8 cellular contexts compared by ENCODE assay signal in genomic region chr17:78838574-78839005, GRCh38. TPM values are rescaled to one million over a fixed set of nuclear protein-coding genes. Genes with fewer than 3 reads are reported as not detected.
DNase-seq lines count a peak whose midpoint lies in the region; ATAC-seq and TF ChIP-seq lines count a peak whose summit lies in the region.

No MANE protein-coding gene starts in this region.

- H3K4me3 ChIP-seq in left ventricle myocardium inferior (peak overlapping the region; percentile 97), right atrium auricular region (no peak overlapping the region), kidney epithelial cell (ENCODE audit: low read depth, low read length) (peak overlapping the region; percentile 0)

- ATAC-seq in WTC11 (no peak), GM21381 (IDR thresholded peaks at IDR 0.05; ENCODE audit: unreplicated experiment) (no peak)

- H3K9me3 Mint-ChIP-seq in WTC11 (no peaks in the 10 kb centered on the region), type B pancreatic cell (no peaks in the 10 kb centered on the region)

- CTCF ChIA-PET in WTC11 (lab: Charles Lee), result interaction anchor here (1.3 kb wide), 1 partner anchor 133 kb away, joined by 3 read pairs; no protein-coding TSS in a partner anchor

- peaks cover 31% of the 10 kb centered on the region for H3K4me1 ChIP-seq in left ventricle myocardium inferior
- peaks cover 0 to 20% of the 10 kb centered on the region in 2 donors for H3K4me1 ChIP-seq in right atrium auricular region

- POLR2A ChIA-PET in WTC11 (lab: Charles Lee), result no interaction called here

- H3K4me3 Mint-ChIP-seq in WTC11 (peak overlapping the region; percentile 84), type B pancreatic cell (peak overlapping the region; percentile 94)

- H3K9me3 ChIP-seq in left ventricle myocardium inferior (replicated peaks) (no peaks in the 10 kb centered on the region), right atrium auricular region (no peaks in the 10 kb centered on the region)

- TF ChIP-seq CTCF in left ventricle myocardium inferior (IDR thresholded peaks at IDR 0.05; ENCODE audit: borderline replicate concordance) (no peak), right atrium auricular region (IDR thresholded peaks at IDR 0.05) (no peak), WTC11 (IDR thresholded peaks at IDR 0.05) (no peak), kidney epithelial cell (IDR thresholded peaks at IDR 0.05; ENCODE audit: insufficient read depth, low read length, poor library complexity, severe bottlenecking) (no peak), type B pancreatic cell (conservative IDR thresholded peaks at IDR 0.05) (no peak)

- DNase-seq in left ventricle myocardium inferior (no peak), right atrium auricular region (ENCODE audit: low spot score) (no peak), WTC11 (ENCODE audit: low spot score) (no peak), kidney epithelial cell (ENCODE audit: low read depth) (no peak), type B pancreatic cell (ENCODE audit: extremely low spot score, unreplicated experiment) (no peak), cerebellum (ENCODE audit: low spot score) (no peak), mesenteric fat pad (ENCODE audit: low spot score) (no peak)

- H3K27ac ChIP-seq in left ventricle myocardium inferior (replicated peaks) (no peak overlapping the region), right atrium auricular region (no peak overlapping the region)

- H3K27me3 Mint-ChIP-seq in WTC11 (ENCODE audit: low read depth), result no peaks in the 10 kb centered on the region
- no peaks in the 10 kb centered on the region for H3K27me3 Mint-ChIP-seq in type B pancreatic cell

- H3K36me3 ChIP-seq in left ventricle myocardium inferior, result peaks cover 39% of the 10 kb centered on the region
- H3K36me3 ChIP-seq in right atrium auricular region, result peaks cover 47% of the 10 kb centered on the region
- H3K36me3 ChIP-seq in kidney epithelial cell (ENCODE audit: control insufficient read depth, insufficient read depth, low read length), result peaks cover 1% of the 10 kb centered on the region

- H3K4me1 Mint-ChIP-seq in WTC11, result peaks cover 21% of the 10 kb centered on the region
- H3K4me1 Mint-ChIP-seq in type B pancreatic cell (ENCODE audit: unreplicated experiment), result peaks cover 21% of the 10 kb centered on the region

- H3K27me3 ChIP-seq in left ventricle myocardium inferior (ENCODE audit: low read depth) (no peaks in the 10 kb centered on the region), right atrium auricular region (no peaks in the 10 kb centered on the region), kidney epithelial cell (ENCODE audit: control insufficient read depth, insufficient read depth, low read length) (no peaks in the 10 kb centered on the region)

- intact Hi-C loops in left ventricle myocardium inferior (cut with micrococcal nuclease), result no loop called here

- H3K36me3 Mint-ChIP-seq in WTC11, result peaks cover 37% of the 10 kb centered on the region
- peaks cover 4% of the 10 kb centered on the region for H3K36me3 Mint-ChIP-seq in type B pancreatic cell

- H3K27ac Mint-ChIP-seq in WTC11, result peak overlapping the region; percentile 58; the same call in 1 of the 2 replicates
- peak overlapping the region; percentile 89 for H3K27ac Mint-ChIP-seq in type B pancreatic cell

TF ChIP-seq in WTC11, 78 proteins besides CTCF, POLR2A, EP300 and RAD21:
- no peak for TF ChIP-seq GTF2I (CRISPR knock-in tag; conservative IDR thresholded peaks at IDR 0.05)
- peak; percentile 38; the same call in 1 of the 2 replicates for TF ChIP-seq GABPB1 (CRISPR knock-in tag; IDR thresholded peaks at IDR 0.05)

RNA-seq across cellular contexts. Expression of gene USP36, which starts 2.0 kb away (rescaled TPM):
- total RNA-seq in left ventricle myocardium inferior, result 19.4 TPM
- 10 to 100 TPM; 15.4 to 18.1 TPM for total RNA-seq in right atrium auricular region
- 62.0 to 74.0 TPM (median 65.8 TPM) in 3 replicates for total RNA-seq in WTC11 (2021)
- 48.6 and 64.7 TPM in 2 replicates for total RNA-seq in kidney epithelial cell
- total RNA-seq in type B pancreatic cell (ENCODE audit: low replicate concordance), result 53.4 and 58.6 TPM in 2 replicates
- 24.3 TPM for total RNA-seq in cerebellum
- 93.9 TPM for total RNA-seq in mesenteric fat pad

RNA-seq across cellular contexts. Expression of gene CYTH1, which starts 56.5 kb away (rescaled TPM):
- total RNA-seq in left ventricle myocardium inferior (28.9 TPM), right atrium auricular region (10 to 100 TPM; 23.8 to 31.0 TPM), WTC11 (2021) (15.1 to 20.0 TPM (median 15.8 TPM) in 3 replicates), kidney epithelial cell (34.1 and 38.4 TPM in 2 replicates), type B pancreatic cell (ENCODE audit: low replicate concordance) (18.8 and 30.3 TPM in 2 replicates), cerebellum (40.5 TPM), mesenteric fat pad (54.9 TPM)

Comparison
In these comparisons a context has a peak if more than half of its experiments do, and no peak if none do; other contexts are left out.
1. H3K4me3 ChIP-seq: peak in left ventricle myocardium inferior (single experiment) and kidney epithelial cell (single experiment); none in right atrium auricular region (0 of 2).